14 cellular contexts compared by ENCODE assay signal in the genomic region with DNA sequence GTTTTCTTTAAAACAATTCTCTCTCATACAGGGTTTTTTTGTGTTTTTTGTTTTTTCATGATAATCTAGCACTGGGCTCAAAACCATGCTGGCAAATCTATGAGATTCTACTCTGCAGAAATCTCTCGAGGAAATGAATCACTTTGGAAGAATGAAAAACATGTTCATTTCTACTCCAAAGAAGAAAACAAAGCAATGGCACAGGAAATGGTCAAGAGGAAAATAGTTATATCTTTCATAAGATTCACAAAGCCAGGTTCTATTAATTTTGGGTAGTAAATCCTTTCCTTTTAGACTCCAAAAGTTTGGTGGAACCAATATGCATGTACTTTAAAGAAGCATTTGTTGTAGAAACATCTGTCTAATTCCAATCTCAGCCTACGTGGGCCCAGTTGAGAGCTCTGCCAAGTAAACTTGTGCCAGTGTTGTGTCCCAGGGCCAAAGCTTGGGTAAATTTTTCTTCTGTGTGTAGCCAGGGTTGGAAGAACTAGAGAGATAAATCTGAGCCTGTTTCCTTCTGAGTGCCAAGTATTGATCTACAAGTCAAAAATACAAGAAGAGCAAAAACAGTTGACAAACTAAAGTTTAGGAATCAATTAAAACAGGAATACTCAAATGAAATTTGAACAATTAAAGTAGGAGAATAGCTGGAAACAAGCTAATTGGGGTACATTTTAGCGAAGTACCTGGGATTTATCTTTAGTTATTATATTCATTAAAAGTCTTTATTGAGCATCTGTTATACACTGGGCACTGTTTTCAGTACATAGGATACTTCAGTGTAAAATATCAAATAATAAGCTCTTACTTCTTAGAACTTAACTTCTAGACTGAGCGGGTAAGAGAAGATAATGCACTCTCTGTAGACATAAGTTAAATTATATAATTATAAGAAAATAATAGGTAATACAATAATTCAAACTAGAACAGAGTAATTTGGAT.
A peak's percentile ranks its signal among the peaks of the same experiment; 100 is the strongest.
DNase-seq lines count a peak whose midpoint lies in the region; ATAC-seq, FAIRE-seq and TF ChIP-seq lines count a peak whose summit lies in the region.
"Had no signal": no experiment of that assay in that cellular context is flagged by ENCODE, and none has a peak within 500 bp of the region (broad histone marks: within the 10 kb centered on the region; RNA-seq: fewer than 3 reads in every experiment).

No MANE protein-coding gene starts in this region.

- TF ChIP-seq CTCF in liver (IDR thresholded peaks at IDR 0.05; ENCODE audit: low read depth, low read length, missing input control) (no peak), HepG2 (CRISPR knock-in tag; IDR thresholded peaks at IDR 0.05) (no peak), chondrocyte (IDR thresholded peaks at IDR 0.05) (no peak)

- H3K9me3 Mint-ChIP-seq in chondrocyte (ENCODE audit: low read depth) = peaks cover 3% of the 10 kb centered on the region

- WGBS in liver = 40% methylated on average over 4 of the region's 4 CpGs
- WGBS in HepG2 (ENCODE audit: low lambda C conversion rate) = 35% methylated on average over 4 of the region's 4 CpGs
- WGBS in aorta, 2 donors = 35 to 49% methylated on average over 4 of the region's 4 CpGs

- H3K9me3 ChIP-seq in liver (ENCODE audit: control insufficient read depth in 4 of 4, low read length in 3 of 4) (no peaks in the 10 kb centered on the region), HepG2 (ENCODE audit: low read length) (no peaks in the 10 kb centered on the region), aorta (ENCODE audit: control insufficient read depth, low read length) (no peaks in the 10 kb centered on the region)

- H3K4me1 ChIP-seq in liver (ENCODE audit: control insufficient read depth in 4 of 4, insufficient read depth in 4 of 4, low read length in 3 of 4) = peaks cover 0 to 17% (median 14%) of the 10 kb centered on the region in 4 donors
- no peaks in the 10 kb centered on the region for H3K4me1 ChIP-seq in HepG2 (ENCODE audit: insufficient read depth, low read length)
- peaks cover 0 to 4% of the 10 kb centered on the region in 2 donors for H3K4me1 ChIP-seq in aorta (ENCODE audit: control insufficient read depth in 1 of 2, insufficient read depth in 2 of 2, low read length in 2 of 2)

- no peaks in the 10 kb centered on the region for H3K79me2 ChIP-seq in HepG2 (ENCODE audit: insufficient read depth, low read length)

- TF ChIP-seq POLR2A in HepG2 (IDR thresholded peaks at IDR 0.05; ENCODE audit: insufficient read depth in 1 of 2, low read depth in 2 of 2, low read length in 2 of 2) = no peak

- peak; percentile 53 to 59 for TF ChIP-seq RAD21 in liver (IDR thresholded peaks at IDR 0.05)
- TF ChIP-seq RAD21 in HepG2 (CRISPR knock-in tag; IDR thresholded peaks at IDR 0.05) = no peak

- no peak overlapping the region for H3K9ac ChIP-seq in liver (ENCODE audit: low read depth in 1 of 2, low read length in 2 of 2)
- no peak overlapping the region for H3K9ac ChIP-seq in HepG2 (ENCODE audit: insufficient read depth, low read depth, low read length)

- H3K27ac ChIP-seq in liver (ENCODE audit: low read depth in 1 of 2, low read length in 2 of 2) (no peak overlapping the region), HepG2 (ENCODE audit: extremely low read length, insufficient read depth, low read length) (no peak overlapping the region), aorta (ENCODE audit: low read depth in 1 of 2, low read length in 2 of 2) (peak overlapping the region; percentile 79 to 80)

- H3K4me3 ChIP-seq in liver (ENCODE audit: low read depth in 1 of 3, low read length in 3 of 3) (no peak overlapping the region), HepG2 (replicated peaks in 1 of 3; ENCODE audit: insufficient read depth in 1 of 3, low read depth in 2 of 3, low read length in 3 of 3) (no peak overlapping the region), aorta (ENCODE audit: low read length in 2 of 2) (no peak overlapping the region)
- H3K4me3 ChIP-seq: skin epidermis had no signal

- TF ChIP-seq EP300 in HepG2 (IDR thresholded peaks at IDR 0.05; ENCODE audit: low read depth in 2 of 2, low read length in 2 of 2) (no peak), HepG2 (CRISPR knock-in tag; IDR thresholded peaks at IDR 0.05; ENCODE audit: borderline replicate concordance) (no peak)

- DNase-seq in HepG2 (ENCODE audit: low spot score) = no peak
- no peak for DNase-seq in chondrocyte (ENCODE audit: low spot score)
- DNase-seq in left lobe of liver (ENCODE audit: low spot score) = peak; percentile 77
- DNase-seq in aorta = no peak
- no peak for DNase-seq in activated CD8-positive, alpha-beta memory T cell treated with anti-CD3 and anti-CD28 coated beads, Interleukin-2, amount 50 U/mL, for 48 hours
- no peak for DNase-seq in HuH-7.5 (ENCODE audit: low spot score)
- DNase-seq in epidermal melanocyte (ENCODE audit: insufficient read length, low spot score) = no peak
- DNase-seq: activated T-cell treated with anti-CD3 and anti-CD28 coated beads, Interleukin-2, amount 50 U/mL, for 1 hour; AML-193; cortex of kidney; NCI-H774; T1000 had no signal

- intact Hi-C loops in HepG2 (cut with micrococcal nuclease; ENCODE audit: unreplicated experiment) (no loop called here), aorta (cut with DNase I) (loop anchor here in 1 of 2 donors (10.0 kb wide), 1 partner anchor 59 kb away; no protein-coding TSS in a partner anchor)

- H3K27me3 Mint-ChIP-seq in chondrocyte (ENCODE audit: low read depth) = no peaks in the 10 kb centered on the region

- H3K4me1 Mint-ChIP-seq in chondrocyte (ENCODE audit: low read depth) = peaks cover 31% of the 10 kb centered on the region

- no peaks in the 10 kb centered on the region for H4K20me1 ChIP-seq in HepG2 (ENCODE audit: insufficient read depth, low read length)

- H3K4me3 Mint-ChIP-seq in chondrocyte (ENCODE audit: unreplicated experiment) = no peak overlapping the region

- POLR2A ChIA-PET in HepG2 (lab: Yijun Ruan, JAX) = no interaction called here

- H3K27me3 ChIP-seq in liver (ENCODE audit: control insufficient read depth in 4 of 4, insufficient read depth in 4 of 4, low read length in 3 of 4) (no peaks in the 10 kb centered on the region), HepG2 (ENCODE audit: control insufficient read depth in 1 of 2, insufficient read depth in 2 of 2, low read length in 2 of 2) (no peaks in the 10 kb centered on the region), aorta (ENCODE audit: control insufficient read depth in 1 of 2, insufficient read depth in 2 of 2, low read length in 1 of 2) (no peaks in the 10 kb centered on the region)

- no peak overlapping the region for H3K4me2 ChIP-seq in HepG2 (ENCODE audit: low read depth, low read length)

- H3K36me3 ChIP-seq in liver (ENCODE audit: control insufficient read depth in 4 of 4, insufficient read depth in 3 of 4, low read depth in 1 of 4, low read length in 3 of 4) (no peaks in the 10 kb centered on the region), HepG2 (replicated peaks in 1 of 2; ENCODE audit: control insufficient read depth in 1 of 2, insufficient read depth in 2 of 2, low read length in 2 of 2) (no peaks in the 10 kb centered on the region), aorta (ENCODE audit: control insufficient read depth in 1 of 2, insufficient read depth in 2 of 2, low read length in 1 of 2) (no peaks in the 10 kb centered on the region)

- no peak overlapping the region for H2AFZ ChIP-seq in HepG2 (ENCODE audit: low read length)

- H3K27ac Mint-ChIP-seq in chondrocyte (ENCODE audit: unreplicated experiment) = peak overlapping the region; percentile 92

- ATAC-seq in HepG2 (no peak), left lobe of liver (peak; percentile 100), aorta (ENCODE audit: low FRiP score) (peak; percentile 75)

- CTCF ChIA-PET in HepG2 (lab: Yijun Ruan, JAX; ENCODE audit: low intra/inter-chr PET ratio, low total read pairs) = no interaction called here

- FAIRE-seq in HepG2 (lab: Jason Lieb, UNC) = no peak

- BruUV-seq in HepG2 (replicated peaks; lab: Mats Ljungman, UMichigan) = no TSS peak

- no peaks in the 10 kb centered on the region for H3K36me3 Mint-ChIP-seq in chondrocyte (ENCODE audit: low read depth)

- in situ Hi-C loops in HepG2 (cut with HindIII; ENCODE audit: extremely low pct_ligation_motif_present, low pct_unique_long_range_greater_than_20kb) = no loop called here

TF ChIP-seq in liver, 16 proteins besides CTCF, POLR2A, EP300 and RAD21 (continues in another document):
- TF ChIP-seq GABPA (IDR thresholded peaks at IDR 0.05 in 1 of 2, conservative IDR thresholded peaks at IDR 0.05 in 1 of 2) = no peak
- peak; percentile 31 to 66 for TF ChIP-seq RXRA (IDR thresholded peaks at IDR 0.05)
- TF ChIP-seq, protein P1, sequence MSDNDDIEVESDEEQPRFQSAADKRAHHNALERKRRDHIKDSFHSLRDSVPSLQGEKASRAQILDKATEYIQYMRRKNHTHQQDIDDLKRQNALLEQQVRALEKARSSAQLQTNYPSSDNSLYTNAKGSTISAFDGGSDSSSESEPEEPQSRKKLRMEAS (IDR thresholded peaks at IDR 0.05) = peak; percentile 45
- TF ChIP-seq SP1 (IDR thresholded peaks at IDR 0.05) = no peak
- no peak for TF ChIP-seq NR2F2 (IDR thresholded peaks at IDR 0.05)

Comparison
In these comparisons a context has a peak if more than half of its experiments do, and no peak if none do; other contexts are left out.
1. H3K27ac ChIP-seq: peak in aorta (2 of 2); none in liver (0 of 2) and HepG2 (single experiment).